ENCODE assay signal across 8 cellular contexts in the genomic region with DNA sequence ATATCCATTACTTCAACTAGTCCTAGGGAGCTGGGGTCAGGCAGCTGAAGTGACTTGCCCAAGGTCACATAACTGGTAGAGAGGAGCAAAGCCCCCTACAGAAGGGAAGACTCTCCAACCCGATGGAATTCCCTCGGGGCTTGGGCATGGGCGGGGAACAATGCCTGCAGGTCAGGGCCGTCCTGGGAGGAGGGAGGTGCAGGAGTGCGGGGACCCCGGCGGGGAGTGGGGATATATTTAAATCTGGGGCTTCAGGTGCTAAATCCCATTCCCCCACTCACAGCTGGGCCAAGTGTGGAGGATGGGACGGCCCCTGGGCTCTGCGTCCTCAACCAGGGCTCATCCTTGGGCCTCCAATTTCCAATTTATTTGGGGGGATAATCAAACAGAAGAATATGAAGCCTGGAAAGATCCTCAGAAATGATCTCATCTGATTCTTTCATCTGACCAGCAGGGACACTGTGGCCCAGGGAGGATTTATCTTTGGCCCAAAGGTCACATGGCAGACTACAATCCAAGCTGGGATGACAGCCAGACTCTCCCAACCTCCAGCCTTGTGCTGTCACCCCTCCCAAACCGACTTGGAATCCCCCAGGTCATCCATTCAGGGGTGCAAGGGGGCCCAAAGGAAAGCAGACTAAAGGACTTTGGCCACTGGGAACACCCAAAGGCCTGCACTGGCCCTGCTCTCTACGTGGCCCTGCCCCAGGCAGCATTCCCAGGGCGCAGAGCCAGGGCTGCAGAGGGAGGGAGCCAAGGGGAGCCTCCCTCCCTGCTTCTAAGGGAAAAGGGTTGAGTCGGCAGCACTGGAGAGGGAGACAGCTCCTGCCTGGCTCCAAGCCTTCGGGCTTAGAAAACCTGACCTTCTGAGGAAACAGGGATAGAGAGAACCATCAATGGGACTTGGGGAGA. TPM values are rescaled to one million over a fixed set of nuclear protein-coding genes. Genes with fewer than 3 reads are reported as not detected.
DNase-seq lines count a peak whose midpoint lies in the region; ATAC-seq and TF ChIP-seq lines count a peak whose summit lies in the region.

No MANE protein-coding gene starts in this region.

- H3K27me3 ChIP-seq in colonic mucosa (no peaks in the 10 kb centered on the region), aorta (ENCODE audit: control insufficient read depth in 1 of 2, insufficient read depth in 2 of 2, low read length in 1 of 2) (no peaks in the 10 kb centered on the region)

- ATAC-seq in aorta (ENCODE audit: low FRiP score) (peak; percentile 77), GM18517 (IDR thresholded peaks at IDR 0.05; ENCODE audit: unreplicated experiment) (no peak)

- H3K27ac ChIP-seq in colonic mucosa: peak overlapping the region; percentile 82
- H3K27ac ChIP-seq in aorta (ENCODE audit: low read depth in 1 of 2, low read length in 2 of 2): no peak overlapping the region

- H3K36me3 ChIP-seq in colonic mucosa: no peaks in the 10 kb centered on the region
- H3K36me3 ChIP-seq in aorta (ENCODE audit: control insufficient read depth in 1 of 2, insufficient read depth in 2 of 2, low read length in 1 of 2): no peaks in the 10 kb centered on the region

- 53 to 55% methylated on average over 14 of the region's 14 CpGs for WGBS in aorta, 2 donors

- peak overlapping the region; percentile 8 to 70 for H3K9ac ChIP-seq in colonic mucosa (ENCODE audit: low read depth in 2 of 2, low read length in 2 of 2)

- H3K4me1 ChIP-seq in colonic mucosa (peaks cover 31% of the 10 kb centered on the region), aorta (ENCODE audit: control insufficient read depth in 1 of 2, insufficient read depth in 2 of 2, low read length in 2 of 2) (no peaks in the 10 kb centered on the region)

- H3K9me3 ChIP-seq in colonic mucosa: no peaks in the 10 kb centered on the region
- no peaks in the 10 kb centered on the region for H3K9me3 ChIP-seq in aorta (ENCODE audit: control insufficient read depth, low read length)

- intact Hi-C loops in colonic mucosa (cut with DNase I): loop anchor here (5.0 kb wide), 1 partner anchor 119 kb away; no protein-coding TSS in a partner anchor
- intact Hi-C loops in aorta (cut with DNase I): loop anchor here in 1 of 2 donors (1.0 to 5.0 kb wide), 2 partner anchors 30 to 119 kb away; no protein-coding TSS in a partner anchor

- TF ChIP-seq CTCF in colonic mucosa (IDR thresholded peaks at IDR 0.05): peak; percentile 26

- no peak overlapping the region for H3K4me3 ChIP-seq in colonic mucosa
- H3K4me3 ChIP-seq in aorta (ENCODE audit: low read length in 2 of 2): no peak overlapping the region

- in situ Hi-C loops in ACHN (cut with HindIII; ENCODE audit: low pct_ligation_motif_present, low pct_unique_long_range_greater_than_20kb, low sequenced_read_pairs): no loop called here

- DNase-seq in ACHN: peak; percentile 81
- peak; percentile 80 for DNase-seq in HuH-7 (ENCODE audit: low spot score)
- DNase-seq in colonic mucosa: peak; percentile 93
- peak; percentile 63 for DNase-seq in medulla oblongata (ENCODE audit: extremely low spot score)
- peak; percentile 89 to 94 for DNase-seq in aorta
- DNase-seq in GF-D8 (lab: John Stamatoyannopoulos, UW): no peak
- no peak for DNase-seq in OCI-M2 (lab: John Stamatoyannopoulos, UW; ENCODE audit: unreplicated experiment)

RNA-seq across cellular contexts. Expression of a gene that starts 8.7 kb away (rescaled TPM):
- total RNA-seq in colonic mucosa (10 to 100 TPM in 1 of 2 donors, 1 to 10 TPM in 1; 9.3 to 16.7 TPM), aorta (1 to 10 TPM; 2.4 to 7.0 TPM)
- polyA plus RNA-seq in aorta: 10 to 100 TPM in 1 of 2 donors, 1 to 10 TPM in 1; 3.1 to 11.9 TPM

RNA-seq across cellular contexts. Expression of a gene that starts 15.5 kb away (rescaled TPM):
- total RNA-seq in colonic mucosa (under 1 TPM in 1 of 2 donors, not detected in 1; 0.12 TPM), aorta (not detected)
- polyA plus RNA-seq in aorta: not detected

RNA-seq across cellular contexts. Expression of a gene that starts 47.1 kb away (rescaled TPM):
- total RNA-seq in colonic mucosa: 1 to 10 TPM; 2.0 to 2.7 TPM
- 1 to 10 TPM; 2.0 to 4.5 TPM for total RNA-seq in aorta
- 1 to 10 TPM in 1 of 2 donors, under 1 TPM in 1; 0.23 to 1.3 TPM for polyA plus RNA-seq in aorta

RNA-seq across cellular contexts. Expression of a gene that starts 47.3 kb away (rescaled TPM):
- total RNA-seq in colonic mucosa (10 to 100 TPM; 27.4 to 27.6 TPM), aorta (10 to 100 TPM; 16.8 to 19.8 TPM)
- 10 to 100 TPM in 1 of 2 donors, 1 to 10 TPM in 1; 3.6 to 14.5 TPM for polyA plus RNA-seq in aorta

Comparison
In these comparisons a context has a peak if more than half of its experiments do, and no peak if none do; other contexts are left out.
1. DNase-seq: peak in ACHN (single experiment), HuH-7 (single experiment), colonic mucosa (single experiment), medulla oblongata (single experiment) and aorta (2 of 2); none in GF-D8 (single experiment) and OCI-M2 (single experiment).